ENCODE assay signal across 22 cellular contexts in genomic region chr7:3201306-3201705, GRCh38.
DNase-seq lines count a peak whose midpoint lies in the region; ATAC-seq, FAIRE-seq and TF ChIP-seq lines count a peak whose summit lies in the region.
"Had no signal": no experiment of that assay in that cellular context is flagged by ENCODE, and none has a peak within 500 bp of the region (broad histone marks: within the 10 kb centered on the region; RNA-seq: fewer than 3 reads in every experiment).

No MANE protein-coding gene starts in this region.

- H3K4me3 ChIP-seq in HCT116 (replicated peaks in 1 of 2; ENCODE audit: low read depth in 1 of 2, low read length in 2 of 2) (no peak overlapping the region), spleen (no peak overlapping the region)
- H3K4me3 ChIP-seq: GM12878 had no signal

- no peak for TF ChIP-seq RAD21 in HCT116 (IDR thresholded peaks at IDR 0.05; ENCODE audit: low read depth)

- CTCF ChIA-PET in HCT116 (lab: Charles Lee), result interaction anchor here (1.2 kb wide), 1 partner anchor 112 kb away, joined by 6 read pairs; no protein-coding TSS in a partner anchor
- CTCF ChIA-PET in WTC11 (lab: Charles Lee), result interaction anchor here (1.1 to 1.7 kb wide), 8 partner anchors 23 to 472 kb away, joined by 3 to 7 read pairs (median 4); partner anchors contain the start of gene SDK1

- WGBS in spleen, 5 donors, result 37 to 97% (median 75%) methylated on average over 1 of the region's 1 CpG

- no peaks in the 10 kb centered on the region for H3K4me1 ChIP-seq in HCT116 (ENCODE audit: control insufficient read depth in 1 of 2, insufficient read depth in 2 of 2, low read length in 2 of 2)
- H3K4me1 ChIP-seq in spleen, result peaks cover 0 to 3% (median 0%) of the 10 kb centered on the region in 6 donors

- peaks cover 22% of the 10 kb centered on the region for H3K4me1 Mint-ChIP-seq in WTC11
- H3K4me1 Mint-ChIP-seq: CD4-positive, CD25-positive, alpha-beta regulatory T cell had no signal

- no peak overlapping the region for H3K27ac ChIP-seq in HCT116 (ENCODE audit: low read depth, low read length)
- H3K27ac ChIP-seq in spleen, result no peak overlapping the region
- H3K27ac ChIP-seq: KMS-11 had no signal

- POLR2A ChIA-PET in HCT116 (lab: Charles Lee) (no interaction called here), WTC11 (lab: Charles Lee) (no interaction called here)

- H4K20me1 ChIP-seq in HCT116 (ENCODE audit: insufficient read depth), result no peaks in the 10 kb centered on the region

- H2AFZ ChIP-seq in HCT116 (ENCODE audit: low read depth, low read length, poor library complexity, severe bottlenecking), result peak overlapping the region; percentile 33

- H3K27me3 Mint-ChIP-seq in WTC11 (ENCODE audit: low read depth), result no peaks in the 10 kb centered on the region; the same call in 1 of the 2 replicates

- no peak overlapping the region for H3K4me3 Mint-ChIP-seq in WTC11
- H3K4me3 Mint-ChIP-seq: CD4-positive, CD25-positive, alpha-beta regulatory T cell; HFFc6 had no signal

- H3K36me3 ChIP-seq in HCT116 (ENCODE audit: control insufficient read depth in 1 of 2, insufficient read depth in 2 of 2, low read length in 2 of 2), result no peaks in the 10 kb centered on the region
- H3K36me3 ChIP-seq in spleen, result no peaks in the 10 kb centered on the region

- intact Hi-C loops in HCT116 (cut with micrococcal nuclease), result no loop called here
- intact Hi-C loops in spleen (cut with DNase I; ENCODE audit: low total_unique reads), result no loop called here

- H3K9me3 ChIP-seq in HCT116 (ENCODE audit: control insufficient read depth in 1 of 2, insufficient read depth in 1 of 2, low read depth in 1 of 2, low read length in 2 of 2) (no peaks in the 10 kb centered on the region), spleen (peaks cover 0 to 13% (median 9%) of the 10 kb centered on the region in 8 donors)

- no peak overlapping the region for H3K4me2 ChIP-seq in HCT116 (ENCODE audit: low read length)
- H3K4me2 ChIP-seq: KMS-11 had no signal

- no peak for DNase-seq in HCT116 (ENCODE audit: low read depth, low spot score)
- DNase-seq in WTC11 (ENCODE audit: low spot score), result no peak
- DNase-seq in kidney tubule cell (ENCODE audit: low spot score), result peak; percentile 60
- peak; percentile 4 for DNase-seq in spleen
- DNase-seq in GM12891 (ENCODE audit: insufficient read length, low spot score), result no peak
- DNase-seq: CD4-positive, CD25-positive, alpha-beta regulatory T cell; COR-L47; DND-41; HFFc6; IMR-90; NCI-H1105 treated with DMSO at 0.1 percent for 48 hours; NCI-H2029 treated with DMSO at 0.1 percent for 48 hours; NCI-H2171; NCI-H446; NCI-H526; Right ventricle myocardium superior had no signal

- no peaks in the 10 kb centered on the region for H3K79me2 ChIP-seq in HCT116 (ENCODE audit: insufficient read depth, low read length)

- no peak for ATAC-seq in HCT116
- no peak for ATAC-seq in WTC11
- no peak for ATAC-seq in HG03097 (IDR thresholded peaks at IDR 0.05; ENCODE audit: low FRiP score, unreplicated experiment)
- no peak for ATAC-seq in HG02571 (IDR thresholded peaks at IDR 0.05; ENCODE audit: unreplicated experiment)

- peaks cover 10% of the 10 kb centered on the region for H3K9me3 Mint-ChIP-seq in WTC11

- no peak overlapping the region for H3K9ac ChIP-seq in HCT116 (ENCODE audit: low read length)
- H3K9ac ChIP-seq: KMS-11 had no signal

- H3K36me3 Mint-ChIP-seq in WTC11, result no peaks in the 10 kb centered on the region
- H3K36me3 Mint-ChIP-seq: CD4-positive, CD25-positive, alpha-beta regulatory T cell had no signal

- H3K27ac Mint-ChIP-seq in WTC11, result peak overlapping the region; percentile 3; the same call in 1 of the 2 replicates
- H3K27ac Mint-ChIP-seq: CD4-positive, CD25-positive, alpha-beta regulatory T cell; HFFc6 had no signal

- TF ChIP-seq POLR2A in HCT116 (IDR thresholded peaks at IDR 0.05; ENCODE audit: borderline replicate concordance, extremely low read depth, insufficient read depth, insufficient read length) (no peak), spleen (IDR thresholded peaks at IDR 0.05) (no peak), GM12891 (IDR thresholded peaks at IDR 0.05; ENCODE audit: low read depth, low read length) (no peak)

- H3K27me3 ChIP-seq in HCT116 (ENCODE audit: insufficient read depth, low read length), result no peaks in the 10 kb centered on the region
- H3K27me3 ChIP-seq in spleen (replicated peaks in 1 of 7), result peaks cover 0 to 3% (median 0%) of the 10 kb centered on the region in 7 donors

- TF ChIP-seq CTCF in HCT116 (IDR thresholded peaks at IDR 0.05 in 2 of 3, conservative IDR thresholded peaks at IDR 0.05 in 1 of 3; ENCODE audit: borderline replicate concordance in 1 of 3, insufficient read depth in 1 of 3, low read depth in 2 of 3, low read length in 2 of 3), result no peak
- TF ChIP-seq CTCF in WTC11 (IDR thresholded peaks at IDR 0.05), result no peak
- TF ChIP-seq CTCF in spleen (IDR thresholded peaks at IDR 0.05 in 8 of 11, conservative IDR thresholded peaks at IDR 0.05 in 3 of 11), result no peak

- no peaks in the 10 kb centered on the region for H3K9me2 ChIP-seq in HCT116 (ENCODE audit: insufficient read depth)

- RAD21 ChIA-PET in HCT116 (lab: Charles Lee; ENCODE audit: low non-redundant PET in 1 of 2, low total read pairs in 2 of 2, uncharacterized antibody in 2 of 2, unreplicated experiment in 2 of 2), result no interaction called here

- no TSS peak for BruUV-seq in HCT116 (replicated peaks; lab: Mats Ljungman, UMichigan)

- no peak for FAIRE-seq in GM12891 (lab: Jason Lieb, UNC)
- FAIRE-seq: GM12878, H54, HTR-8/SVneo had no signal

TF ChIP-seq in HCT116, 20 proteins besides CTCF, POLR2A, EP300 and RAD21 (continues in another document):
- no peak for TF ChIP-seq ZFX (IDR thresholded peaks at IDR 0.05)

TF ChIP-seq in WTC11, 78 proteins besides CTCF, POLR2A, EP300 and RAD21 (continues in another document):
- TF ChIP-seq TP53 (CRISPR knock-in tag; IDR thresholded peaks at IDR 0.05), result no peak
- TF ChIP-seq ZNF219 (CRISPR knock-in tag; IDR thresholded peaks at IDR 0.05; ENCODE audit: borderline replicate concordance), result no peak
- TF ChIP-seq KAT7 (CRISPR knock-in tag; IDR thresholded peaks at IDR 0.05; ENCODE audit: borderline replicate concordance), result no peak
- no peak for TF ChIP-seq FOXP4 (CRISPR knock-in tag; IDR thresholded peaks at IDR 0.05)
- no peak for TF ChIP-seq ZBTB21 (CRISPR knock-in tag; IDR thresholded peaks at IDR 0.05; ENCODE audit: borderline replicate concordance)
- no peak for TF ChIP-seq MAX (CRISPR knock-in tag; IDR thresholded peaks at IDR 0.05)
- TF ChIP-seq GTF2I (CRISPR knock-in tag; conservative IDR thresholded peaks at IDR 0.05), result no peak

TF ChIP-seq in GM12891, 5 proteins besides CTCF, POLR2A, EP300 and RAD21:
- TF ChIP-seq PAX5 (IDR thresholded peaks at IDR 0.05; ENCODE audit: insufficient read depth, low read length, severe bottlenecking) (no peak), POLR2AphosphoS5 (IDR thresholded peaks at IDR 0.05; ENCODE audit: low read depth, low read length) (no peak), TAF1 (IDR thresholded peaks at IDR 0.05; ENCODE audit: low read depth, low read length) (no peak), POU2F2 (IDR thresholded peaks at IDR 0.05; ENCODE audit: low read depth, low read length) (no peak), SPI1 (IDR thresholded peaks at IDR 0.05; ENCODE audit: low read depth, low read length) (no peak)

Comparison
In these comparisons a context has a peak if more than half of its experiments do, and no peak if none do; other contexts are left out.
1. DNase-seq: peak in kidney tubule cell (single experiment) and spleen (single experiment); none in HCT116 (single experiment), WTC11 (single experiment) and GM12891 (single experiment).